ENCODE assay signal across 1 cellular context in genomic region chr2:170710609-170710979, GRCh38.
A peak's percentile ranks its signal among the peaks of the same experiment; 100 is the strongest.
TF ChIP-seq lines count a peak whose summit lies in the region.

No MANE protein-coding gene starts in this region.

TF ChIP-seq in HEK293, 187 proteins besides CTCF, POLR2A, EP300 and RAD21 (continued from another document):
- TF ChIP-seq, protein P1, sequence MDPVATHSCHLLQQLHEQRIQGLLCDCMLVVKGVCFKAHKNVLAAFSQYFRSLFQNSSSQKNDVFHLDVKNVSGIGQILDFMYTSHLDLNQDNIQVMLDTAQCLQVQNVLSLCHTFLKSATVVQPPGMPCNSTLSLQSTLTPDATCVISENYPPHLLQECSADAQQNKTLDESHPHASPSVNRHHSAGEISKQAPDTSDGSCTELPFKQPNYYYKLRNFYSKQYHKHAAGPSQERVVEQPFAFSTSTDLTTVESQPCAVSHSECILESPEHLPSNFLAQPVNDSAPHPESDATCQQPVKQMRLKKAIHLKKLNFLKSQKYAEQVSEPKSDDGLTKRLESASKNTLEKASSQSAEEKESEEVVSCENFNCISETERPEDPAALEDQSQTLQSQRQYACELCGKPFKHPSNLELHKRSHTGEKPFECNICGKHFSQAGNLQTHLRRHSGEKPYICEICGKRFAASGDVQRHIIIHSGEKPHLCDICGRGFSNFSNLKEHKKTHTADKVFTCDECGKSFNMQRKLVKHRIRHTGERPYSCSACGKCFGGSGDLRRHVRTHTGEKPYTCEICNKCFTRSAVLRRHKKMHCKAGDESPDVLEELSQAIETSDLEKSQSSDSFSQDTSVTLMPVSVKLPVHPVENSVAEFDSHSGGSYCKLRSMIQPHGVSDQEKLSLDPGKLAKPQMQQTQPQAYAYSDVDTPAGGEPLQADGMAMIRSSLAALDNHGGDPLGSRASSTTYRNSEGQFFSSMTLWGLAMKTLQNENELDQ (tag by site-specific recombination; IDR thresholded peaks at IDR 0.05; ENCODE audit: low read depth) = no peak
- peak; percentile 71 for TF ChIP-seq ZNF664 (tag by site-specific recombination; IDR thresholded peaks at IDR 0.05)
- TF ChIP-seq ZNF24 (tag by site-specific recombination; IDR thresholded peaks at IDR 0.05) = no peak
- TF ChIP-seq ZBTB8A (tag by site-specific recombination; IDR thresholded peaks at IDR 0.05) = no peak
- no peak for TF ChIP-seq ZNF837 (tag by site-specific recombination; IDR thresholded peaks at IDR 0.05)
